In genomic region chr6:151617539-151617938, GRCh38 we compare ENCODE assay signal across 1 cellular context.
TF ChIP-seq lines count a peak whose summit lies in the region.

No MANE protein-coding gene starts in this region.

TF ChIP-seq in GM23338, 12 proteins besides CTCF, POLR2A, EP300 and RAD21 (continued from another document):
- TF ChIP-seq ZNF462 (CRISPR knock-in tag; IDR thresholded peaks at IDR 0.05) (no peak), ZNF331 (CRISPR knock-in tag; IDR thresholded peaks at IDR 0.05; ENCODE audit: low read depth) (no peak), POLR2AphosphoS5 (IDR thresholded peaks at IDR 0.05; ENCODE audit: low read depth) (no peak), NANOG (IDR thresholded peaks at IDR 0.05; ENCODE audit: borderline replicate concordance) (no peak), EZH2 (IDR thresholded peaks at IDR 0.05; ENCODE audit: low read depth, unreplicated experiment) (no peak), ETS1 (IDR thresholded peaks at IDR 0.05) (no peak)
